ENCODE assay signal across 19 cellular contexts in genomic region chr4:101276661-101277060, GRCh38.
DNase-seq lines count a peak whose midpoint lies in the region; ATAC-seq, FAIRE-seq and TF ChIP-seq lines count a peak whose summit lies in the region.
"Had no signal": no experiment of that assay in that cellular context is flagged by ENCODE, and none has a peak within 500 bp of the region (broad histone marks: within the 10 kb centered on the region; RNA-seq: fewer than 3 reads in every experiment).

No MANE protein-coding gene starts in this region.

- no peak overlapping the region for H3K9ac ChIP-seq in smooth muscle cell (ENCODE audit: low read depth)
- H3K9ac ChIP-seq: BLaER1 had no signal

- DNase-seq in GM19239 (ENCODE audit: insufficient read length, low spot score) (no peak), WTC11 (ENCODE audit: low spot score) (no peak), smooth muscle cell (lab: John Stamatoyannopoulos, UW; ENCODE audit: unreplicated experiment) (no peak), NOMO-1 treated with dmso at 0.1 percent for 144 hours (lab: John Stamatoyannopoulos, UW; ENCODE audit: unreplicated experiment) (no peak), NCI-H128 (lab: John Stamatoyannopoulos, UW; ENCODE audit: unreplicated experiment) (no peak)
- DNase-seq: Caco-2; CD4-positive, CD25-positive, alpha-beta regulatory T cell; CD8-positive, alpha-beta T cell; DMS153; DND-41; H7; HCEC 1CT had no signal

- no peaks in the 10 kb centered on the region for H3K36me3 ChIP-seq in smooth muscle cell (ENCODE audit: low read depth)
- H3K36me3 ChIP-seq: BLaER1 had no signal

- H3K9me3 Mint-ChIP-seq in WTC11: no peaks in the 10 kb centered on the region
- H3K9me3 Mint-ChIP-seq: CD8-positive, alpha-beta T cell had no signal

- ATAC-seq in WTC11 (no peak), GM21423 (IDR thresholded peaks at IDR 0.05; ENCODE audit: unreplicated experiment) (no peak)
- ATAC-seq: CD8-positive, alpha-beta T cell had no signal

- H3K27me3 ChIP-seq in smooth muscle cell (ENCODE audit: low read depth): no peaks in the 10 kb centered on the region
- H3K27me3 ChIP-seq: BLaER1 had no signal

- POLR2A ChIA-PET in WTC11 (lab: Charles Lee): no interaction called here

- no peak overlapping the region for H3K4me3 ChIP-seq in smooth muscle cell
- H3K4me3 ChIP-seq: BLaER1 had no signal

- H3K4me1 ChIP-seq in smooth muscle cell (ENCODE audit: low read depth): peaks cover 3% of the 10 kb centered on the region

- H4K20me1 ChIP-seq in smooth muscle cell (ENCODE audit: low read depth): peaks cover 95% of the 10 kb centered on the region

- H3K36me3 Mint-ChIP-seq in WTC11: no peaks in the 10 kb centered on the region
- H3K36me3 Mint-ChIP-seq: CD8-positive, alpha-beta T cell had no signal

- H3F3A ChIP-seq in smooth muscle cell (ENCODE audit: low read depth): peaks cover 17% of the 10 kb centered on the region

- no peak overlapping the region for H2AFZ ChIP-seq in smooth muscle cell (ENCODE audit: low read depth)

- FAIRE-seq in GM19239 (lab: Jason Lieb, UNC): peak; percentile 37
- FAIRE-seq: G401.6, GM12892, H1 had no signal

- peak overlapping the region; percentile 25 for H3K4me2 ChIP-seq in smooth muscle cell
- H3K4me2 ChIP-seq: BLaER1 had no signal

- peaks cover 50% of the 10 kb centered on the region for H3K79me2 ChIP-seq in smooth muscle cell (ENCODE audit: low read depth)

- CTCF ChIA-PET in WTC11 (lab: Charles Lee): no interaction called here

- no peak for TF ChIP-seq CTCF in 22Rv1 (IDR thresholded peaks at IDR 0.05)
- no peak for TF ChIP-seq CTCF in WTC11 (IDR thresholded peaks at IDR 0.05)
- no peak for TF ChIP-seq CTCF in smooth muscle cell (IDR thresholded peaks at IDR 0.05; ENCODE audit: borderline replicate concordance, insufficient read depth, poor library complexity, severe bottlenecking)

- H3K9me3 ChIP-seq in smooth muscle cell (replicated peaks; ENCODE audit: low read depth): no peaks in the 10 kb centered on the region
- H3K9me3 ChIP-seq: BLaER1, Caco-2 had no signal

- no peaks in the 10 kb centered on the region for H3K27me3 Mint-ChIP-seq in WTC11 (ENCODE audit: low read depth)
- H3K27me3 Mint-ChIP-seq: B cell; CD4-positive, CD25-positive, alpha-beta regulatory T cell had no signal

- WGBS in smooth muscle cell (ENCODE audit: low lambda C conversion rate): 32% methylated on average over 3 of the region's 3 CpGs

- H3K4me3 Mint-ChIP-seq in WTC11: no peak overlapping the region
- H3K4me3 Mint-ChIP-seq: B cell; CD4-positive, CD25-positive, alpha-beta regulatory T cell; CD8-positive, alpha-beta T cell had no signal

- H3K27ac ChIP-seq in 22Rv1 (peak overlapping the region; percentile 97), smooth muscle cell (ENCODE audit: low read depth) (peak overlapping the region; percentile 24)
- H3K27ac ChIP-seq: BLaER1 had no signal

- H3K4me1 Mint-ChIP-seq in WTC11: peaks cover 64% of the 10 kb centered on the region

- H3K27ac Mint-ChIP-seq in WTC11: peak overlapping the region; percentile 60; the same call in 1 of the 2 replicates
- H3K27ac Mint-ChIP-seq: B cell; CD4-positive, CD25-positive, alpha-beta regulatory T cell; CD8-positive, alpha-beta T cell had no signal

TF ChIP-seq in WTC11, 78 proteins besides CTCF, POLR2A, EP300 and RAD21:
- TF ChIP-seq ZNF512 (CRISPR knock-in tag; IDR thresholded peaks at IDR 0.05; ENCODE audit: borderline replicate concordance) (no peak), ZNF671 (CRISPR knock-in tag; IDR thresholded peaks at IDR 0.05) (no peak), NR2C2 (CRISPR knock-in tag; IDR thresholded peaks at IDR 0.05) (no peak), ZNF423 (CRISPR knock-in tag; IDR thresholded peaks at IDR 0.05) (no peak), GTF2I (CRISPR knock-in tag; conservative IDR thresholded peaks at IDR 0.05) (no peak)
